In the genomic region with DNA sequence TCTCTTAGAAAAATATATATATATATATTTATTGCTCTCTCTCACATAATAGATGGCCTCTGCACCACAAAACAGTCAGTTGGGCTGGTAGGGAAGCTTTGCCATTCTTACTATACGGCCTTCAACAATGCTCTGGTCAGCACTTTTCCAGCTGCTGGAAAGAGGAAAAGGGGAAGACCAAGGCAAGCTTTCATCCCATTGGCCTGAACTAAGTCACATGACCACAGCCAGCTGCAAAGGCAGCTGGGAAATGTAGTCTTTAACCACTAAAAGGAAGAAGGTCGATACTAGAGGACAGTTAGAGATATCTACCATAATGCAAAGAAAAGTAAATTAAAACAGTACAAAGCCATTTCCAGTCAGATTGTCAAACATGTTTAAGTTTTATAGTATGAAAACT, we compare ENCODE assay signal across 8 cellular contexts.
DNase-seq lines count a peak whose midpoint lies in the region; ATAC-seq and TF ChIP-seq lines count a peak whose summit lies in the region.

No MANE protein-coding gene starts in this region.

- no peaks in the 10 kb centered on the region for H3K9me2 ChIP-seq in MM.1S (replicated peaks; ENCODE audit: insufficient read depth, low read length)

- H3K79me2 ChIP-seq in MM.1S (ENCODE audit: low read length), result no peaks in the 10 kb centered on the region

- H3K9ac ChIP-seq in MM.1S (ENCODE audit: low read length) (no peak overlapping the region), adipocyte (ENCODE audit: low read length) (no peak overlapping the region)

- H3K27me3 ChIP-seq in MM.1S (replicated peaks; ENCODE audit: insufficient read depth, low read length) (peaks cover 7% of the 10 kb centered on the region; the same call in 1 of the 2 replicates), adipocyte (replicated peaks; ENCODE audit: control insufficient read depth, insufficient read depth, low read length) (peaks cover 7% of the 10 kb centered on the region)
- peaks cover 3% of the 10 kb centered on the region for H3K27me3 ChIP-seq in effector memory CD4-positive, alpha-beta T cell (replicated peaks; ENCODE audit: control insufficient read depth, insufficient read depth, low read length, poor library complexity, severe bottlenecking)

- H3K36me3 Mint-ChIP-seq in stimulated activated naive B cell treated with anti-CD40 and anti-IgM and Interleukin-4, amounts not matched to agents 10 μg/mL and 1 μg/mL and 100 μg/mL, for 72 hours, result no peaks in the 10 kb centered on the region

- no peak overlapping the region for H2AFZ ChIP-seq in MM.1S (ENCODE audit: low read length)

- peaks cover 0 to 11% of the 10 kb centered on the region in 2 donors for H3K27me3 Mint-ChIP-seq in stimulated activated naive B cell treated with anti-CD40 and anti-IgM and Interleukin-4, amounts not matched to agents 10 μg/mL and 1 μg/mL and 100 μg/mL, for 72 hours

- no peaks in the 10 kb centered on the region for H3K4me1 ChIP-seq in MM.1S (ENCODE audit: low read length)
- peaks cover 6% of the 10 kb centered on the region for H3K4me1 ChIP-seq in adipocyte (ENCODE audit: control insufficient read depth, insufficient read depth, low read length)
- no peaks in the 10 kb centered on the region for H3K4me1 ChIP-seq in effector memory CD4-positive, alpha-beta T cell (ENCODE audit: control insufficient read depth, insufficient read depth, low read length, poor library complexity, severe bottlenecking)

- H4K20me1 ChIP-seq in MM.1S (ENCODE audit: insufficient read depth, low read length), result no peaks in the 10 kb centered on the region

- no peaks in the 10 kb centered on the region for H3K9me3 ChIP-seq in MM.1S (replicated peaks; ENCODE audit: insufficient read depth, low read length)
- no peaks in the 10 kb centered on the region for H3K9me3 ChIP-seq in adipocyte (ENCODE audit: control insufficient read depth, low read length)
- no peaks in the 10 kb centered on the region for H3K9me3 ChIP-seq in effector memory CD4-positive, alpha-beta T cell (ENCODE audit: control insufficient read depth, low read length)

- no peak overlapping the region for H3K4me3 Mint-ChIP-seq in stimulated activated naive B cell treated with anti-CD40 and anti-IgM and Interleukin-4, amounts not matched to agents 10 μg/mL and 1 μg/mL and 100 μg/mL, for 72 hours

- DNase-seq in GM03348 (ENCODE audit: low spot score) (peak; percentile 55), MM.1S (peak; percentile 53), adipocyte (ENCODE audit: low read depth) (peak; percentile 47), iris pigment epithelial cell (ENCODE audit: low read depth) (peak; percentile 57)
- no peak for DNase-seq in stimulated activated naive B cell treated with anti-CD40 and anti-IgM and Interleukin-4, amounts not matched to agents 10 μg/mL and 1 μg/mL and 100 μg/mL, for 72 hours
- no peak for DNase-seq in effector memory CD4-positive, alpha-beta T cell
- no peak for DNase-seq in stimulated activated CD4-positive, alpha-beta T cell treated with anti-CD3 and anti-CD28 coated beads, Interleukin-4, amount 100 ng/mL, for 1 hour

- no peaks in the 10 kb centered on the region for H3F3A ChIP-seq in MM.1S (ENCODE audit: insufficient read depth, low read length)

- H3K9me3 Mint-ChIP-seq in stimulated activated naive B cell treated with anti-CD40 and anti-IgM and Interleukin-4, amounts not matched to agents 10 μg/mL and 1 μg/mL and 100 μg/mL, for 72 hours, result no peaks in the 10 kb centered on the region

- H3K27ac ChIP-seq in MM.1S (ENCODE audit: low read length), result no peak overlapping the region
- no peak overlapping the region for H3K27ac ChIP-seq in effector memory CD4-positive, alpha-beta T cell (ENCODE audit: insufficient read depth, low read length, poor library complexity, severe bottlenecking)

- no peak for TF ChIP-seq CTCF in MM.1S (IDR thresholded peaks at IDR 0.05; ENCODE audit: low read length)

- H3K4me3 ChIP-seq in MM.1S (ENCODE audit: low read length) (peak overlapping the region; percentile 33), adipocyte (ENCODE audit: low read length) (no peak overlapping the region)
- H3K4me3 ChIP-seq in effector memory CD4-positive, alpha-beta T cell (ENCODE audit: insufficient read depth, low read depth, low read length, poor library complexity, severe bottlenecking), result no peak overlapping the region

- H3K4me2 ChIP-seq in MM.1S (ENCODE audit: low read depth, low read length), result peak overlapping the region; percentile 37; the same call in 1 of the 2 replicates

- peaks cover 0 to 2% of the 10 kb centered on the region in 2 donors for H3K4me1 Mint-ChIP-seq in stimulated activated naive B cell treated with anti-CD40 and anti-IgM and Interleukin-4, amounts not matched to agents 10 μg/mL and 1 μg/mL and 100 μg/mL, for 72 hours

- ATAC-seq in GM18498 (IDR thresholded peaks at IDR 0.05; ENCODE audit: unreplicated experiment), result no peak
- no peak for ATAC-seq in stimulated activated naive B cell treated with anti-CD40 and anti-IgM and Interleukin-4, amounts not matched to agents 10 μg/mL and 1 μg/mL and 100 μg/mL, for 72 hours (replicated peaks)

- no peak overlapping the region for H3K27ac Mint-ChIP-seq in stimulated activated naive B cell treated with anti-CD40 and anti-IgM and Interleukin-4, amounts not matched to agents 10 μg/mL and 1 μg/mL and 100 μg/mL, for 72 hours

- no peaks in the 10 kb centered on the region for H3K36me3 ChIP-seq in MM.1S (replicated peaks; ENCODE audit: insufficient read depth, low read length)
- H3K36me3 ChIP-seq in adipocyte (ENCODE audit: control insufficient read depth, insufficient read depth, low read length, severe bottlenecking), result no peaks in the 10 kb centered on the region
- H3K36me3 ChIP-seq in effector memory CD4-positive, alpha-beta T cell (ENCODE audit: control insufficient read depth, insufficient read depth, low read length), result no peaks in the 10 kb centered on the region

Comparison
In these comparisons a context has a peak if more than half of its experiments do, and no peak if none do; other contexts are left out.
1. DNase-seq: peak in GM03348 (single experiment), MM.1S (single experiment), adipocyte (single experiment) and iris pigment epithelial cell (single experiment); none in stimulated activated naive B cell treated with anti-CD40 and anti-IgM and Interleukin-4, amounts not matched to agents 10 μg/mL and 1 μg/mL and 100 μg/mL, for 72 hours (single experiment), effector memory CD4-positive, alpha-beta T cell (0 of 3) and stimulated activated CD4-positive, alpha-beta T cell treated with anti-CD3 and anti-CD28 coated beads, Interleukin-4, amount 100 ng/mL, for 1 hour (single experiment).